Comparison of ENCODE assay signal across 37 cellular contexts in the genomic region with DNA sequence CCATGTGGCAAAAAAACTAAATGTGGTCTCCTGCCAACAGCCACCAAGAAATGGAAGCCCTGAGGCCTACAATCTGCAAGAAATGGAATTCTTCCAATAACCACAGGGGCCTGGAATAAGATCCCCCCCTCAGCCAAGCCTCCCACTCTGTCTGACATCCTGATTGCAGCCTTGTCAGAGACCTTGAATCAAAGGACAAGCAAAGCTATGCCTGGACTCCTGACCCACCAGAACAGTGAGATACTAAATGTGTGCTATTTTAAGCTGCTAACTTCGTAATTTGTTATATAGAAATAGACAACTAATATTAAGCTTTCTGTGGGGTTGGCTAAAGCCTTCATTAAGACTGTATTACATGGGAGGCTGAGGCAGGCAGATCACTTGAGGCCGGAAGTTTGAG.
"Had no signal": no experiment of that assay in that cellular context is flagged by ENCODE, and none has a peak within 500 bp of the region (broad histone marks: within the 10 kb centered on the region; RNA-seq: fewer than 3 reads in every experiment).

No MANE protein-coding gene starts in this region.

- H3K27me3 ChIP-seq: body of pancreas, brain microvascular endothelial cell, breast epithelium had no signal

- DNase-seq: activated B cell treated with CpG ODN at 0.5 μM for 24 hours; activated CD4-positive, alpha-beta memory T cell treated with anti-CD3 and anti-CD28 coated beads for 36 hours; activated CD4-positive, alpha-beta T cell treated with anti-CD3 and anti-CD28 coated beads for 4 hours; activated CD4-positive, alpha-beta T cell treated with anti-CD3 and anti-CD28 coated beads, Interleukin-2, amount 10 ng/mL, durations not matched to agents 24 days and 14 days; activated CD4-positive, alpha-beta T cell treated with anti-CD3 and anti-CD28 coated beads, Interleukin-2, amount 50 U/mL, for 1 hour; activated CD4-positive, alpha-beta T cell treated with anti-CD3 and anti-CD28 coated beads, Interleukin-2, amount 50 U/mL, for 4 hours; activated CD4-positive, CD25-positive, alpha-beta regulatory T cell treated with anti-CD3 and anti-CD28 coated beads, Interleukin-2, amount 50 U/mL, for 72 hours; activated CD8-positive, alpha-beta memory T cell treated with anti-CD3 and anti-CD28 coated beads, Interleukin-2, amount 50 U/mL, for 4 hours; activated CD8-positive, alpha-beta T cell treated with anti-CD3 and anti-CD28 coated beads for 36 hours; activated effector memory CD4-positive, alpha-beta T cell treated with anti-CD3 and anti-CD28 coated beads, Interleukin-2, amount 50 U/mL, for 16 hours; activated gamma-delta T cell treated with Interleukin-2 at 50 U/mL for 16 hours; activated naive CD4-positive, alpha-beta T cell; activated naive CD4-positive, alpha-beta T cell treated with anti-CD3 and anti-CD28 coated beads for 36 hours; activated naive CD4-positive, alpha-beta T cell treated with anti-CD3 and anti-CD28 coated beads, Interleukin-2, amount 50 U/mL, for 16 hours; activated naive CD8-positive, alpha-beta T cell treated with anti-CD3 and anti-CD28 coated beads for 36 hours; activated T-cell treated with anti-CD3 and anti-CD28 coated beads for 4 hours; activated T-cell treated with anti-CD3 and anti-CD28 coated beads, Interleukin-2, amount 50 U/mL, for 1 hour; activated T-cell treated with anti-CD3 and anti-CD28 coated beads, Interleukin-2, amount 50 U/mL, for 4 hours; activated T-cell treated with anti-CD3 and anti-CD28 coated beads, Interleukin-2, amount 50 U/mL, for 72 hours; adrenal gland; amniotic stem cell; aorta; body of pancreas; brain microvascular endothelial cell; caudate nucleus; SW 1271; T-helper 1 cell; T-helper 2 cell; T-helper 9 cell had no signal

- H3K36me3 ChIP-seq: adrenal gland, brain microvascular endothelial cell, breast epithelium had no signal

- H3K4me1 Mint-ChIP-seq: activated B cell treated with CpG ODN at 0.5 μM for 24 hours; activated CD4-positive, alpha-beta T cell treated with anti-CD3 and anti-CD28 coated beads, Interleukin-2, amount 10 ng/mL, durations not matched to agents 24 days and 14 days; activated naive CD8-positive, alpha-beta T cell treated with anti-CD3 and anti-CD28 coated beads for 36 hours; activated T-helper 17 cell treated with anti-CD3 and anti-CD28 coated beads, Interleukin-2, amount 50 U/mL, for 72 hours; central memory CD8-positive, alpha-beta T cell had no signal

- H3K9me3 ChIP-seq: adrenal gland had no signal

- H3K27ac ChIP-seq: adrenal gland, body of pancreas, brain microvascular endothelial cell, breast epithelium, VCaP had no signal

- H3K27ac Mint-ChIP-seq: activated B cell treated with CpG ODN at 0.5 μM for 24 hours; activated CD4-positive, alpha-beta memory T cell treated with anti-CD3 and anti-CD28 coated beads for 36 hours; activated CD4-positive, alpha-beta T cell treated with anti-CD3 and anti-CD28 coated beads, Interleukin-2, amount 10 ng/mL, durations not matched to agents 24 days and 14 days; activated CD8-positive, alpha-beta T cell treated with anti-CD3 and anti-CD28 coated beads for 36 hours; activated naive CD4-positive, alpha-beta T cell treated with anti-CD3 and anti-CD28 coated beads for 36 hours; activated naive CD4-positive, alpha-beta T cell treated with anti-CD3 and anti-CD28 coated beads, Interleukin-2, amount 50 U/mL, for 72 hours; activated naive CD8-positive, alpha-beta T cell treated with anti-CD3 and anti-CD28 coated beads for 36 hours; activated T-cell treated with anti-CD3 and anti-CD28 coated beads, Interleukin-2, amount 50 U/mL, for 72 hours; activated T-helper 1 cell treated with anti-CD3 and anti-CD28 coated beads, Interleukin-12 subunit alpha, Interleukin-12 subunit beta, Interleukin-2, Interleukin-4 antibody, amounts not matched to agents 30 ng/mL and 10 ng/mL and 1 ng/mL, durations not matched to agents 14 hours and 24 hours and 36 hours; activated T-helper 17 cell treated with anti-CD3 and anti-CD28 coated beads, Interleukin-2, amount 50 U/mL, for 72 hours; T-helper 1 cell treated with Interleukin-12 subunit alpha and Interleukin-12 subunit beta and Interleukin-4 antibody, amounts not matched to agents 30 μg/mL and 1 μg/mL, for 36 hours; T-helper 2 cell treated with Interferon-gamma antibody and Interleukin-4, amounts not matched to agents 5 μg/mL and 100 μg/mL, for 36 hours had no signal

- H3K36me3 Mint-ChIP-seq: activated CD4-positive, alpha-beta memory T cell treated with anti-CD3 and anti-CD28 coated beads for 36 hours; activated naive CD8-positive, alpha-beta T cell treated with anti-CD3 and anti-CD28 coated beads for 36 hours had no signal

- H3K4me3 Mint-ChIP-seq: activated B cell treated with CpG ODN at 0.5 μM for 24 hours; activated CD4-positive, alpha-beta memory T cell treated with anti-CD3 and anti-CD28 coated beads for 36 hours; activated CD4-positive, alpha-beta T cell treated with anti-CD3 and anti-CD28 coated beads, Interleukin-2, amount 10 ng/mL, durations not matched to agents 24 days and 14 days; activated CD8-positive, alpha-beta T cell treated with anti-CD3 and anti-CD28 coated beads for 36 hours; activated naive CD4-positive, alpha-beta T cell treated with anti-CD3 and anti-CD28 coated beads for 36 hours; activated naive CD8-positive, alpha-beta T cell treated with anti-CD3 and anti-CD28 coated beads for 36 hours; activated T-cell treated with anti-CD3 and anti-CD28 coated beads, Interleukin-2, amount 50 U/mL, for 4 hours; activated T-cell treated with anti-CD3 and anti-CD28 coated beads, Interleukin-2, amount 50 U/mL, for 72 hours; activated T-helper 1 cell treated with anti-CD3 and anti-CD28 coated beads, Interleukin-12 subunit alpha, Interleukin-12 subunit beta, Interleukin-2, Interleukin-4 antibody, amounts not matched to agents 30 ng/mL and 10 ng/mL and 1 ng/mL, durations not matched to agents 14 hours and 24 hours and 36 hours; activated T-helper 17 cell treated with anti-CD3 and anti-CD28 coated beads, Interleukin-2, amount 50 U/mL, for 72 hours; central memory CD8-positive, alpha-beta T cell; T-helper 1 cell treated with Interleukin-12 subunit alpha and Interleukin-12 subunit beta and Interleukin-4 antibody, amounts not matched to agents 30 μg/mL and 1 μg/mL, for 36 hours; T-helper 2 cell treated with Interferon-gamma antibody and Interleukin-4, amounts not matched to agents 5 μg/mL and 100 μg/mL, for 36 hours had no signal

- H3K27me3 Mint-ChIP-seq: activated B cell treated with CpG ODN at 0.5 μM for 24 hours; activated CD4-positive, alpha-beta memory T cell treated with anti-CD3 and anti-CD28 coated beads for 36 hours; activated CD4-positive, alpha-beta T cell treated with anti-CD3 and anti-CD28 coated beads, Interleukin-2, amount 10 ng/mL, durations not matched to agents 24 days and 14 days; activated T-helper 17 cell treated with anti-CD3 and anti-CD28 coated beads, Interleukin-2, amount 50 U/mL, for 72 hours; central memory CD8-positive, alpha-beta T cell had no signal

- H3K4me3 ChIP-seq: adrenal gland, body of pancreas, breast epithelium had no signal

- ATAC-seq: activated CD8-positive, alpha-beta T cell treated with anti-CD3 and anti-CD28 coated beads for 36 hours; activated naive CD4-positive, alpha-beta T cell treated with anti-CD3 and anti-CD28 coated beads, Interleukin-2, amount 50 U/mL, for 72 hours; activated T-cell treated with anti-CD3 and anti-CD28 coated beads, Interleukin-2, amount 50 U/mL, for 4 hours; activated T-cell treated with anti-CD3 and anti-CD28 coated beads, Interleukin-2, amount 50 U/mL, for 72 hours; activated T-helper 17 cell treated with anti-CD3 and anti-CD28 coated beads, Interleukin-2, amount 50 U/mL, for 72 hours; body of pancreas had no signal

- H3K4me1 ChIP-seq: adrenal gland, body of pancreas, breast epithelium had no signal
